ENCODE assay signal across 2 cellular contexts in genomic region chr1:162710349-162710748, GRCh38.
TF ChIP-seq lines count a peak whose summit lies in the region.

No MANE protein-coding gene starts in this region.

TF ChIP-seq in SK-N-SH, 30 proteins besides CTCF, POLR2A, EP300 and RAD21:
- TF ChIP-seq REST (IDR thresholded peaks at IDR 0.05; ENCODE audit: low read depth, low read length), result no peak
- no peak for TF ChIP-seq RFX5 (IDR thresholded peaks at IDR 0.05; ENCODE audit: low read length)
- TF ChIP-seq USF1 (IDR thresholded peaks at IDR 0.05; ENCODE audit: borderline replicate concordance, low read depth), result no peak
- TF ChIP-seq NRF1 (IDR thresholded peaks at IDR 0.05; ENCODE audit: low read depth, low read length), result no peak
- no peak for TF ChIP-seq FOXJ3 (CRISPR knock-in tag; IDR thresholded peaks at IDR 0.05)
- TF ChIP-seq CHD2 (IDR thresholded peaks at IDR 0.05; ENCODE audit: low read length, partially characterized antibody), result no peak
- no peak for TF ChIP-seq ZBTB33 (IDR thresholded peaks at IDR 0.05; ENCODE audit: borderline replicate concordance, low read depth)
- TF ChIP-seq SMC3 (IDR thresholded peaks at IDR 0.05; ENCODE audit: low read depth, low read length), result no peak
- no peak for TF ChIP-seq MXI1 (IDR thresholded peaks at IDR 0.05; ENCODE audit: low read depth, low read length)
- TF ChIP-seq RXRA (IDR thresholded peaks at IDR 0.05; ENCODE audit: borderline replicate concordance, low read depth), result no peak
- TF ChIP-seq SIN3A (IDR thresholded peaks at IDR 0.05; ENCODE audit: borderline replicate concordance, low read depth, low read length), result no peak
- no peak for TF ChIP-seq NFIC (IDR thresholded peaks at IDR 0.05; ENCODE audit: borderline replicate concordance)
- TF ChIP-seq ELF1 (IDR thresholded peaks at IDR 0.05), result no peak
- TF ChIP-seq EZH2phosphoT487 (IDR thresholded peaks at IDR 0.05; ENCODE audit: borderline replicate concordance, low read depth), result no peak
- TF ChIP-seq JUND (IDR thresholded peaks at IDR 0.05), result no peak
- no peak for TF ChIP-seq RCOR1 (IDR thresholded peaks at IDR 0.05; ENCODE audit: low read length)
- TF ChIP-seq PBX3 (IDR thresholded peaks at IDR 0.05), result no peak
- no peak for TF ChIP-seq MAX (IDR thresholded peaks at IDR 0.05; ENCODE audit: low read depth)
- no peak for TF ChIP-seq FOXM1 (IDR thresholded peaks at IDR 0.05; ENCODE audit: low read depth)
TF ChIP-seq in SK-N-SH: peak in this region for 0.

TF ChIP-seq in WTC11, 78 proteins besides CTCF, POLR2A, EP300 and RAD21 (continued from another document):
- TF ChIP-seq ZNF317 (CRISPR knock-in tag; IDR thresholded peaks at IDR 0.05; ENCODE audit: borderline replicate concordance, low read depth) (no peak), NR1H2 (CRISPR knock-in tag; IDR thresholded peaks at IDR 0.05) (no peak), TP53 (CRISPR knock-in tag; IDR thresholded peaks at IDR 0.05) (no peak), JUN (CRISPR knock-in tag; IDR thresholded peaks at IDR 0.05) (no peak)
TF ChIP-seq in WTC11: peak in this region for 0.
